ENCODE assay signal across 16 cellular contexts in genomic region chr10:78742406-78742729, GRCh38.
"Had no signal": no experiment of that assay in that cellular context is flagged by ENCODE, and none has a peak within 500 bp of the region (broad histone marks: within the 10 kb centered on the region; RNA-seq: fewer than 3 reads in every experiment).

No MANE protein-coding gene starts in this region.

- H3K9me3 ChIP-seq: ascending aorta, testis had no signal

- H3K4me3 ChIP-seq: ascending aorta, dorsolateral prefrontal cortex, SK-N-MC, skin epidermis, testis had no signal

- H3K27ac ChIP-seq: ascending aorta, dorsolateral prefrontal cortex, SK-N-MC, testis had no signal

- ATAC-seq: activated CD8-positive, alpha-beta memory T cell treated with anti-CD3 and anti-CD28 coated beads, Interleukin-2, amount 10 ng/mL, durations not matched to agents 7 days and 5 days had no signal

- H3K36me3 ChIP-seq: ascending aorta had no signal

- H3K4me1 ChIP-seq: ascending aorta had no signal

- H3K27me3 ChIP-seq: ascending aorta, dorsolateral prefrontal cortex, testis had no signal

- DNase-seq: activated CD4-positive, alpha-beta T cell treated with anti-CD3 and anti-CD28 coated beads for 1 hour; activated CD4-positive, alpha-beta T cell treated with anti-CD3 and anti-CD28 coated beads, Interleukin-2, amount 50 U/mL, for 4 hours; activated CD8-positive, alpha-beta memory T cell treated with anti-CD3 and anti-CD28 coated beads, Interleukin-2, amount 10 ng/mL, durations not matched to agents 7 days and 5 days; activated T-cell treated with anti-CD3 and anti-CD28 coated beads, Interleukin-2, amount 50 U/mL, for 24 hours; dorsolateral prefrontal cortex; endodermal cell; hypothalamus; kidney glomerular epithelial cell; retina; stimulated activated CD4-positive, alpha-beta T cell treated with anti-CD3 and anti-CD28 coated beads, Interleukin-15, amount 100 ng/mL, for 24 hours; stimulated activated CD4-positive, alpha-beta T cell treated with anti-CD3 and anti-CD28 coated beads, Interleukin-4, amount 100 ng/mL, for 4 hours; T1000; testis had no signal
